Comparison of ENCODE assay signal across 17 cellular contexts in the genomic region with DNA sequence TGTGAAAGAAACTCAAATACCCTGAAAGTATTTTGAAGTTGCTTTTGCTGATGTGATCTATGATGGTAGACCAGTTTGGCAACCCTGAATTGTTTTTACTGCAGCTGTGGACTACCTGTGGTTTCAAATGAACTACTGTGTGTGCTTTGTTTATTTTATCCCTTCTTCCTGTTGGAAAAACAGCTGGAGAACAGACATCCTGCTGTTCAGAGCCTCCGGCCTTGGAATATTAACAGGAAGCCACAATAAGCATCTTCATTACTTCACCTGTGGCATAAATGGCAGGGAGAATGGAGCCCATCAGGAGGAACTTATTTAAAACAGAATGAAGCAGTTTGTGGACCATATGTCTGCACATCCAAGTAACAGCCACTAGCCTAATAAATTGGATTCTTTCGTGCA.
A peak's percentile ranks its signal among the peaks of the same experiment; 100 is the strongest.
DNase-seq lines count a peak whose midpoint lies in the region; TF ChIP-seq lines count a peak whose summit lies in the region.
"Had no signal": no experiment of that assay in that cellular context is flagged by ENCODE, and none has a peak within 500 bp of the region (broad histone marks: within the 10 kb centered on the region; RNA-seq: fewer than 3 reads in every experiment).

No MANE protein-coding gene starts in this region.

- no peak overlapping the region for H3K23ac ChIP-seq in neuronal stem cell (ENCODE audit: low read depth, low read length, poor library complexity)

- H3K27ac ChIP-seq in neuronal stem cell (replicated peaks; ENCODE audit: low read length) = no peak overlapping the region
- H3K27ac ChIP-seq: body of pancreas, VCaP had no signal

- no peaks in the 10 kb centered on the region for H3K79me1 ChIP-seq in neuronal stem cell (ENCODE audit: low read depth, low read length)

- H2AK5ac ChIP-seq in neuronal stem cell (ENCODE audit: low read depth, low read length) = no peak overlapping the region

- no peaks in the 10 kb centered on the region for H3K36me3 ChIP-seq in neuronal stem cell (replicated peaks in 1 of 2; ENCODE audit: control insufficient read depth in 2 of 2, insufficient read depth in 2 of 2, low read length in 2 of 2)

- TF ChIP-seq CTCF in astrocyte of the spinal cord (IDR thresholded peaks at IDR 0.05; ENCODE audit: low read depth, low read length) = no peak

- H3K4me3 Mint-ChIP-seq in activated CD4-positive, alpha-beta T cell treated with anti-CD3 and anti-CD28 coated beads, Interleukin-2, amount 10 ng/mL, durations not matched to agents 24 days and 14 days = no peak overlapping the region
- H3K4me3 Mint-ChIP-seq: CD8-positive, alpha-beta memory T cell; natural killer cell treated with Interleukin-12 subunit alpha and Interleukin-12 subunit beta and Interleukin-15 and Interleukin-18, amount 100 ng/mL, for 72 hours; stimulated activated memory B cell treated with anti-CD40 and anti-IgM and Interleukin-4, amounts not matched to agents 10 μg/mL and 1 μg/mL and 100 μg/mL, for 72 hours had no signal

- no peak overlapping the region for H3K14ac ChIP-seq in neuronal stem cell (ENCODE audit: low read length)

- peaks cover 4 to 12% of the 10 kb centered on the region in 2 donors for H3K4me1 ChIP-seq in neuronal stem cell (ENCODE audit: control insufficient read depth in 2 of 2, insufficient read depth in 1 of 2, low read depth in 1 of 2, low read length in 2 of 2)
- H3K4me1 ChIP-seq: body of pancreas had no signal

- H3K36me3 Mint-ChIP-seq in activated CD4-positive, alpha-beta T cell treated with anti-CD3 and anti-CD28 coated beads, Interleukin-2, amount 10 ng/mL, durations not matched to agents 24 days and 14 days (ENCODE audit: low read depth) = peaks cover 13% of the 10 kb centered on the region
- H3K36me3 Mint-ChIP-seq: stimulated activated memory B cell treated with anti-CD40 and anti-IgM and Interleukin-4, amounts not matched to agents 10 μg/mL and 1 μg/mL and 100 μg/mL, for 72 hours had no signal

- no peak overlapping the region for H3K18ac ChIP-seq in neuronal stem cell (ENCODE audit: low read length)

- no peaks in the 10 kb centered on the region for H3K27me3 ChIP-seq in neuronal stem cell (ENCODE audit: control insufficient read depth in 3 of 3, insufficient read depth in 3 of 3, low read depth in 1 of 3, low read length in 3 of 3)
- H3K27me3 ChIP-seq: body of pancreas had no signal

- H2BK12ac ChIP-seq in neuronal stem cell (ENCODE audit: low read length) = no peak overlapping the region

- H3K27ac Mint-ChIP-seq in activated CD4-positive, alpha-beta T cell treated with anti-CD3 and anti-CD28 coated beads, Interleukin-2, amount 10 ng/mL, durations not matched to agents 24 days and 14 days = no peak overlapping the region
- H3K27ac Mint-ChIP-seq: CD8-positive, alpha-beta memory T cell; natural killer cell treated with Interleukin-12 subunit alpha and Interleukin-12 subunit beta and Interleukin-15 and Interleukin-18, amount 100 ng/mL, for 72 hours; stimulated activated memory B cell treated with anti-CD40 and anti-IgM and Interleukin-4, amounts not matched to agents 10 μg/mL and 1 μg/mL and 100 μg/mL, for 72 hours had no signal

- H3K4me3 ChIP-seq in astrocyte of the spinal cord (ENCODE audit: low read depth, low read length) = no peak overlapping the region
- H3K4me3 ChIP-seq in neuronal stem cell (ENCODE audit: low read length in 2 of 2) = no peak overlapping the region
- H3K4me3 ChIP-seq: body of pancreas had no signal

- peak; percentile 35 for DNase-seq in NCI-H2227 treated with DMSO at 0.1 percent for 48 hours (lab: John Stamatoyannopoulos, UW)
- no peak for DNase-seq in NCI-H2227 (lab: John Stamatoyannopoulos, UW; ENCODE audit: unreplicated experiment)
- DNase-seq in NCI-H2029 treated with DMSO at 0.1 percent for 48 hours (lab: John Stamatoyannopoulos, UW) = peak; percentile 42
- peak; percentile 15 for DNase-seq in astrocyte of the spinal cord (ENCODE audit: low read depth, low spot score)
- DNase-seq in neuronal stem cell (ENCODE audit: low spot score) = no peak
- no peak for DNase-seq in activated CD4-positive, alpha-beta T cell treated with anti-CD3 and anti-CD28 coated beads, Interleukin-2, amount 10 ng/mL, durations not matched to agents 24 days and 14 days
- DNase-seq in HK-2 (ENCODE audit: unreplicated experiment) = no peak
- no peak for DNase-seq in posterior cingulate gyrus
- DNase-seq: activated naive CD4-positive, alpha-beta T cell treated with Interleukin-2 at 50 U/mL for 16 hours; body of pancreas; CD8-positive, alpha-beta memory T cell; hypothalamus; NCI-H1930; OCI-M1 had no signal

- WGBS in neuronal stem cell (ENCODE audit: extremely low coverage in 2 of 2, insufficient read length in 2 of 2, insufficient replicate concordance in 1 of 2), 2 donors = no CpG with 5 or more reads among the region's 2 CpGs

- peak overlapping the region; percentile 53 for H2AFZ ChIP-seq in neuronal stem cell (ENCODE audit: low read length)

- no peak overlapping the region for H2BK120ac ChIP-seq in neuronal stem cell (ENCODE audit: low read depth, low read length)

- H3K4me1 Mint-ChIP-seq in activated CD4-positive, alpha-beta T cell treated with anti-CD3 and anti-CD28 coated beads, Interleukin-2, amount 10 ng/mL, durations not matched to agents 24 days and 14 days = peaks cover 58% of the 10 kb centered on the region

- no peak overlapping the region for H3K4me2 ChIP-seq in neuronal stem cell (ENCODE audit: insufficient read depth, low read length, poor library complexity, severe bottlenecking)

- in situ Hi-C loops in astrocyte of the spinal cord (cut with HindIII; ENCODE audit: low sequenced_read_pairs) = no loop called here

- H3K9ac ChIP-seq in neuronal stem cell (ENCODE audit: low read depth, low read length, poor library complexity) = no peak overlapping the region

- no peaks in the 10 kb centered on the region for H3K27me3 Mint-ChIP-seq in activated CD4-positive, alpha-beta T cell treated with anti-CD3 and anti-CD28 coated beads, Interleukin-2, amount 10 ng/mL, durations not matched to agents 24 days and 14 days
- H3K27me3 Mint-ChIP-seq: natural killer cell treated with Interleukin-12 subunit alpha and Interleukin-12 subunit beta and Interleukin-15 and Interleukin-18, amount 100 ng/mL, for 72 hours had no signal

- no peak overlapping the region for H3K4ac ChIP-seq in neuronal stem cell (ENCODE audit: low read length)

- peaks cover 12% of the 10 kb centered on the region for H3K9me3 Mint-ChIP-seq in activated CD4-positive, alpha-beta T cell treated with anti-CD3 and anti-CD28 coated beads, Interleukin-2, amount 10 ng/mL, durations not matched to agents 24 days and 14 days
- H3K9me3 Mint-ChIP-seq: CD8-positive, alpha-beta memory T cell; stimulated activated memory B cell treated with anti-CD40 and anti-IgM and Interleukin-4, amounts not matched to agents 10 μg/mL and 1 μg/mL and 100 μg/mL, for 72 hours had no signal

- H3K9me3 ChIP-seq in neuronal stem cell (replicated peaks in 1 of 2; ENCODE audit: control insufficient read depth in 2 of 2, insufficient read depth in 1 of 2, low read depth in 1 of 2, low read length in 2 of 2) = no peaks in the 10 kb centered on the region
- H3K9me3 ChIP-seq: body of pancreas had no signal

- H2BK15ac ChIP-seq in neuronal stem cell (ENCODE audit: low read length) = no peak overlapping the region

- H4K8ac ChIP-seq in neuronal stem cell (ENCODE audit: low read depth, low read length) = no peak overlapping the region

- H4K91ac ChIP-seq in neuronal stem cell (ENCODE audit: low read depth, low read length, poor library complexity) = no peak overlapping the region

- intact Hi-C loops in activated CD4-positive, alpha-beta T cell treated with anti-CD3 and anti-CD28 coated beads, Interleukin-2, amount 10 ng/mL, durations not matched to agents 24 days and 14 days (cut with micrococcal nuclease) = loop anchor here (5.0 kb wide), 2 partner anchors 35 to 280 kb away; partner anchors contain the start of gene POC1B
- intact Hi-C loops in posterior cingulate gyrus (cut with DNase I) = no loop called here

- H2BK5ac ChIP-seq in neuronal stem cell (ENCODE audit: low read length) = no peak overlapping the region

Comparison
In these comparisons a context has a peak if more than half of its experiments do, and no peak if none do; other contexts are left out.
1. DNase-seq: peak in NCI-H2227 treated with DMSO at 0.1 percent for 48 hours (single experiment), NCI-H2029 treated with DMSO at 0.1 percent for 48 hours (single experiment) and astrocyte of the spinal cord (single experiment); none in NCI-H2227 (single experiment), neuronal stem cell (single experiment), activated CD4-positive, alpha-beta T cell treated with anti-CD3 and anti-CD28 coated beads, Interleukin-2, amount 10 ng/mL, durations not matched to agents 24 days and 14 days (single experiment), HK-2 (single experiment) and posterior cingulate gyrus (0 of 10).